In the genomic region with DNA sequence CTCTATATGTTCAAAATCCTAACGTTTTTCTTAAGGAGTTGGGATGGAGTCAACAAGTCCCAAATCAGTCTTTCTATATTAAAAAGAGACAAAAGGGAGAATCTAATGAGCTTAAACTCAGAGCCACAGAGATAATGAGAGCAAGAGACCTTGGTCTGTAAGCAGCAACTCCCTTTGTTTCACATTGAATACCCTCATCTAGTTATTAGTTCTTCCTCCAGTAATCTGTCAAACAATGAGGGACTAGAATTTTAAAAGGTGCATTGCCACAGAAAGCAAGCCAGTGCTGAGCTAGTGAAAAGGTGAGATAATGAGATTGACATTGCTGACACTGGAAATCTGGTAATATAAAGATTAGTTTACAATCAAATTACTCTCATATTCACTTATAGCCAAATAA, we compare ENCODE assay signal across 25 cellular contexts.
"Had no signal": no experiment of that assay in that cellular context is flagged by ENCODE, and none has a peak within 500 bp of the region (broad histone marks: within the 10 kb centered on the region; RNA-seq: fewer than 3 reads in every experiment).

No MANE protein-coding gene starts in this region.

- H3K4me1 ChIP-seq: foreskin keratinocyte, prostate gland, tibial nerve had no signal

- H3K79me2 ChIP-seq: hepatocyte had no signal

- H3K27ac Mint-ChIP-seq: activated naive CD4-positive, alpha-beta T cell treated with anti-CD3 and anti-CD28 coated beads, Interleukin-2, amount 10 ng/mL, durations not matched to agents 7 days and 5 days; activated naive CD8-positive, alpha-beta T cell treated with anti-CD3 and anti-CD28 coated beads, Interleukin-2, amount 50 U/mL, for 24 hours; endodermal cell; memory B cell; stimulated activated naive CD8-positive, alpha-beta T cell treated with anti-CD3 and anti-CD28 coated beads, Interleukin-15, Interleukin-2, amounts not matched to agents 100 ng/mL and 50 ng/mL, for 24 hours had no signal

- H3K36me3 Mint-ChIP-seq: activated naive CD4-positive, alpha-beta T cell treated with anti-CD3 and anti-CD28 coated beads, Interleukin-2, amount 10 ng/mL, durations not matched to agents 7 days and 5 days; memory B cell had no signal

- H3K27me3 ChIP-seq: brain microvascular endothelial cell, foreskin keratinocyte, hepatocyte, tibial nerve had no signal

- H3K4me3 ChIP-seq: dorsolateral prefrontal cortex, hepatocyte, prostate gland, tibial nerve had no signal

- FAIRE-seq: urothelium cell line had no signal

- H3K27ac ChIP-seq: brain microvascular endothelial cell, dorsolateral prefrontal cortex, epithelial cell of prostate, foreskin keratinocyte, hepatocyte, prostate gland, tibial nerve had no signal

- H3K4me2 ChIP-seq: hepatocyte had no signal

- DNase-seq: activated CD4-positive, alpha-beta T cell treated with anti-CD3 and anti-CD28 coated beads, Interleukin-2, amount 50 U/mL, for 1 hour; activated CD8-positive, alpha-beta memory T cell treated with anti-CD3 and anti-CD28 coated beads for 24 hours; activated CD8-positive, alpha-beta memory T cell treated with anti-CD3 and anti-CD28 coated beads, Interleukin-2, amount 50 U/mL, for 48 hours; activated effector memory CD4-positive, alpha-beta T cell treated with Interleukin-2 at 50 U/mL for 16 hours; activated naive CD4-positive, alpha-beta T cell treated with anti-CD3 and anti-CD28 coated beads, Interleukin-2, amount 10 ng/mL, durations not matched to agents 7 days and 5 days; activated naive CD8-positive, alpha-beta T cell treated with anti-CD3 and anti-CD28 coated beads, Interleukin-2, amount 50 U/mL, for 24 hours; activated T-cell treated with anti-CD3 and anti-CD28 coated beads, Interleukin-2, amount 50 U/mL, for 48 hours; anterior cingulate cortex; brain microvascular endothelial cell; central memory CD4-positive, alpha-beta T cell; dorsolateral prefrontal cortex; endodermal cell; right cardiac atrium; stimulated activated CD4-positive, alpha-beta T cell treated with anti-CD3 and anti-CD28 coated beads, Interleukin-15, amount 100 ng/mL, for 24 hours; stimulated activated CD4-positive, alpha-beta T cell treated with anti-CD3 and anti-CD28 coated beads, Interleukin-2, amount 100 ng/mL, for 48 hours had no signal

- H3K36me3 ChIP-seq: brain microvascular endothelial cell, prostate gland, tibial nerve had no signal

- H3K4me1 Mint-ChIP-seq: activated naive CD4-positive, alpha-beta T cell treated with anti-CD3 and anti-CD28 coated beads, Interleukin-2, amount 10 ng/mL, durations not matched to agents 7 days and 5 days; activated naive CD8-positive, alpha-beta T cell treated with anti-CD3 and anti-CD28 coated beads, Interleukin-2, amount 50 U/mL, for 24 hours; memory B cell had no signal

- H3K4me3 Mint-ChIP-seq: activated naive CD4-positive, alpha-beta T cell treated with anti-CD3 and anti-CD28 coated beads, Interleukin-2, amount 10 ng/mL, durations not matched to agents 7 days and 5 days; activated naive CD8-positive, alpha-beta T cell treated with anti-CD3 and anti-CD28 coated beads, Interleukin-2, amount 50 U/mL, for 24 hours; endodermal cell; memory B cell; neural crest cell; stimulated activated naive CD8-positive, alpha-beta T cell treated with anti-CD3 and anti-CD28 coated beads, Interleukin-15, Interleukin-2, amounts not matched to agents 100 ng/mL and 50 ng/mL, for 24 hours had no signal

- H3K9me3 ChIP-seq: prostate gland, tibial nerve had no signal

- H3K27me3 Mint-ChIP-seq: activated naive CD4-positive, alpha-beta T cell treated with anti-CD3 and anti-CD28 coated beads, Interleukin-2, amount 10 ng/mL, durations not matched to agents 7 days and 5 days; activated naive CD8-positive, alpha-beta T cell treated with anti-CD3 and anti-CD28 coated beads, Interleukin-2, amount 50 U/mL, for 24 hours; memory B cell; stimulated activated naive CD8-positive, alpha-beta T cell treated with anti-CD3 and anti-CD28 coated beads, Interleukin-15, Interleukin-2, amounts not matched to agents 100 ng/mL and 50 ng/mL, for 24 hours had no signal

- H3K9me3 Mint-ChIP-seq: activated naive CD4-positive, alpha-beta T cell treated with anti-CD3 and anti-CD28 coated beads, Interleukin-2, amount 10 ng/mL, durations not matched to agents 7 days and 5 days; endodermal cell; neural crest cell; stimulated activated naive CD8-positive, alpha-beta T cell treated with anti-CD3 and anti-CD28 coated beads, Interleukin-15, Interleukin-2, amounts not matched to agents 100 ng/mL and 50 ng/mL, for 24 hours had no signal

- ATAC-seq: activated CD4-positive, CD25-positive, alpha-beta regulatory T cell treated with anti-CD3 and anti-CD28 coated beads, Interleukin-2, amount 50 U/mL, for 24 hours; activated naive CD8-positive, alpha-beta T cell treated with anti-CD3 and anti-CD28 coated beads, Interleukin-2, amount 50 U/mL, for 24 hours; foreskin keratinocyte; right cardiac atrium had no signal

- H2AFZ ChIP-seq: hepatocyte had no signal
